In genomic region chr20:50670126-50670862, GRCh38 we compare ENCODE assay signal across 14 cellular contexts. TPM values are rescaled to one million over a fixed set of nuclear protein-coding genes. Genes with fewer than 3 reads are reported as not detected.
DNase-seq lines count a peak whose midpoint lies in the region; ATAC-seq lines count a peak whose summit lies in the region.
"Had no signal": no experiment of that assay in that cellular context is flagged by ENCODE, and none has a peak within 500 bp of the region (broad histone marks: within the 10 kb centered on the region; RNA-seq: fewer than 3 reads in every experiment).

No MANE protein-coding gene starts in this region.

- no peak overlapping the region for H3K4me3 ChIP-seq in mesenchymal stem cell (ENCODE audit: insufficient read depth in 1 of 2, low read depth in 1 of 2, low read length in 2 of 2)

- no peak overlapping the region for H2BK120ac ChIP-seq in mesenchymal stem cell (ENCODE audit: low read depth, low read length)

- H3K36me3 ChIP-seq in mesenchymal stem cell (ENCODE audit: control insufficient read depth in 1 of 2, insufficient read depth in 2 of 2, low read depth in 1 of 2, low read length in 2 of 2) = peaks cover under 1 to 5% of the 10 kb centered on the region in 2 experiments

- no peak overlapping the region for H2AK5ac ChIP-seq in mesenchymal stem cell (ENCODE audit: low read length, severe bottlenecking)

- no peak overlapping the region for H4K8ac ChIP-seq in mesenchymal stem cell (ENCODE audit: low read length)

- H4K91ac ChIP-seq in mesenchymal stem cell (ENCODE audit: low read length) = no peak overlapping the region

- no peak overlapping the region for H2AFZ ChIP-seq in mesenchymal stem cell (ENCODE audit: low read depth, low read length)

- 73% methylated on average over 6 of the region's 12 CpGs for WGBS in mesenchymal stem cell

- CTCF ChIA-PET in T-cell (lab: Charles Lee) = no interaction called here

- no peak overlapping the region for H3K9ac ChIP-seq in mesenchymal stem cell (ENCODE audit: low read length)

- H2BK5ac ChIP-seq in mesenchymal stem cell (ENCODE audit: low read depth, low read length, poor library complexity, severe bottlenecking) = no peak overlapping the region

- H3K4ac ChIP-seq in mesenchymal stem cell (ENCODE audit: low read depth in 1 of 2, low read length in 2 of 2) = no peak overlapping the region

- ATAC-seq in T-cell (replicated peaks in 1 of 4) = no peak

- no peaks in the 10 kb centered on the region for H3K4me1 Mint-ChIP-seq in T-cell

- no peak overlapping the region for H3K27ac ChIP-seq in mesenchymal stem cell (ENCODE audit: low read length, poor library complexity, severe bottlenecking)

- no peak overlapping the region for H3K27ac Mint-ChIP-seq in T-cell
- H3K27ac Mint-ChIP-seq: activated CD4-positive, alpha-beta memory T cell treated with anti-CD3 and anti-CD28 coated beads for 36 hours had no signal

- no peaks in the 10 kb centered on the region for H3K9me3 ChIP-seq in mesenchymal stem cell (ENCODE audit: control insufficient read depth, low read length)

- H3K9me3 Mint-ChIP-seq in T-cell = no peaks in the 10 kb centered on the region
- H3K9me3 Mint-ChIP-seq: activated CD4-positive, alpha-beta memory T cell treated with anti-CD3 and anti-CD28 coated beads for 36 hours had no signal

- no peak overlapping the region for H3K4me3 Mint-ChIP-seq in T-cell
- H3K4me3 Mint-ChIP-seq: activated CD4-positive, alpha-beta memory T cell treated with anti-CD3 and anti-CD28 coated beads for 36 hours had no signal

- H3K36me3 Mint-ChIP-seq in T-cell = no peaks in the 10 kb centered on the region
- H3K36me3 Mint-ChIP-seq: activated CD4-positive, alpha-beta memory T cell treated with anti-CD3 and anti-CD28 coated beads for 36 hours had no signal

- peak overlapping the region in 1 of 2 experiments; percentile 5 for H2BK12ac ChIP-seq in mesenchymal stem cell (ENCODE audit: low read length in 2 of 2)

- H3K4me1 ChIP-seq in mesenchymal stem cell (ENCODE audit: control insufficient read depth, insufficient read depth, low read depth, low read length) = peaks cover 23% of the 10 kb centered on the region

- H3K27me3 Mint-ChIP-seq in T-cell = peaks cover 2 to 10% of the 10 kb centered on the region in 2 donors

- DNase-seq in DMS53 treated with DMSO at 0.1 percent for 48 hours (lab: John Stamatoyannopoulos, UW; ENCODE audit: unreplicated experiment) (peak; percentile 85), NCI-H2081 (lab: John Stamatoyannopoulos, UW) (peak; percentile 11 to 63), astrocyte of the hippocampus (ENCODE audit: low read depth, low spot score) (peak; percentile 41), mesenchymal stem cell (no peak), ecto neural progenitor cell (ENCODE audit: low spot score) (no peak), NCI-H128 (lab: John Stamatoyannopoulos, UW; ENCODE audit: unreplicated experiment) (no peak), T-cell (no peak)
- no peak for DNase-seq in NK-92 treated with Interleukin-12 subunit alpha and Interleukin-12 subunit beta, amount 100 ng/mL, for 24 hours (lab: John Stamatoyannopoulos, UW)
- DNase-seq: activated CD4-positive, alpha-beta memory T cell treated with anti-CD3 and anti-CD28 coated beads for 36 hours; activated gamma-delta T cell treated with Interleukin-2 at 50 U/mL for 16 hours; C1 segment of cervical spinal cord; MV-4-11; retina had no signal

- H3K18ac ChIP-seq in mesenchymal stem cell (ENCODE audit: low read depth in 1 of 2, low read length in 2 of 2) = no peak overlapping the region

- H3K23ac ChIP-seq in mesenchymal stem cell (ENCODE audit: low read length in 2 of 2) = no peak overlapping the region

- H3K79me1 ChIP-seq in mesenchymal stem cell (replicated peaks; ENCODE audit: low read length, poor library complexity, severe bottlenecking) = peaks cover 22% of the 10 kb centered on the region

- peak overlapping the region; percentile 89 for H2BK15ac ChIP-seq in mesenchymal stem cell (ENCODE audit: low read depth, poor library complexity, severe bottlenecking)

- POLR2A ChIA-PET in T-cell (lab: Charles Lee) = no interaction called here

- H3K4me2 ChIP-seq in mesenchymal stem cell (ENCODE audit: low read length, poor library complexity, severe bottlenecking) = no peak overlapping the region

- no peak overlapping the region for H3K14ac ChIP-seq in mesenchymal stem cell (ENCODE audit: low read length in 2 of 2)

- H3K27me3 ChIP-seq in mesenchymal stem cell (ENCODE audit: control insufficient read depth in 1 of 2, insufficient read depth in 1 of 2, low read length in 2 of 2) = no peaks in the 10 kb centered on the region

RNA-seq across cellular contexts. Expression of gene RIPOR3, which starts 21.0 kb away (rescaled TPM):
- 45.9 TPM for polyA plus RNA-seq in mesenchymal stem cell (2013, experiment 1 of 2)
- 43.6 TPM for polyA plus RNA-seq in mesenchymal stem cell (2013, experiment 2 of 2)
- total RNA-seq in T-cell = under 1 TPM; 0.25 to 0.88 (median 0.42) TPM
- total RNA-seq: activated CD4-positive, alpha-beta memory T cell treated with anti-CD3 and anti-CD28 coated beads for 36 hours; T-helper 1 cell treated with Interleukin-12 subunit alpha and Interleukin-12 subunit beta and Interleukin-4 antibody, amounts not matched to agents 30 ng/mL and 1 ng/mL, for 36 hours had no signal

Comparison
In these comparisons a context has a peak if more than half of its experiments do, and no peak if none do; other contexts are left out.
1. DNase-seq: peak in DMS53 treated with DMSO at 0.1 percent for 48 hours (single experiment), NCI-H2081 (2 of 2) and astrocyte of the hippocampus (single experiment); none in mesenchymal stem cell (single experiment), ecto neural progenitor cell (single experiment), NK-92 treated with Interleukin-12 subunit alpha and Interleukin-12 subunit beta, amount 100 ng/mL, for 24 hours (single experiment), NCI-H128 (single experiment) and T-cell (0 of 34).